ENCODE assay signal across 13 cellular contexts in genomic region chr4:109979932-109980717, GRCh38.
DNase-seq lines count a peak whose midpoint lies in the region; TF ChIP-seq lines count a peak whose summit lies in the region.
"Had no signal": no experiment of that assay in that cellular context is flagged by ENCODE, and none has a peak within 500 bp of the region (broad histone marks: within the 10 kb centered on the region; RNA-seq: fewer than 3 reads in every experiment).

No MANE protein-coding gene starts in this region.

- peak overlapping the region; percentile 91 for H3K27ac ChIP-seq in SJSA1
- no peak overlapping the region for H3K27ac ChIP-seq in MM.1S (ENCODE audit: low read length)
- no peak overlapping the region for H3K27ac ChIP-seq in thyroid gland
- H3K27ac ChIP-seq: sigmoid colon had no signal

- intact Hi-C loops in thyroid gland (cut with DNase I) = loop anchor here (5.0 kb wide), 1 partner anchor 558 kb away; no protein-coding TSS in a partner anchor

- H3K9me2 ChIP-seq in MM.1S (replicated peaks; ENCODE audit: insufficient read depth, low read length) = no peaks in the 10 kb centered on the region

- H4K20me1 ChIP-seq in MM.1S (ENCODE audit: insufficient read depth, low read length) = no peaks in the 10 kb centered on the region

- H3K36me3 ChIP-seq in SJSA1 = peaks cover 5% of the 10 kb centered on the region
- H3K36me3 ChIP-seq in MM.1S (replicated peaks; ENCODE audit: insufficient read depth, low read length) = no peaks in the 10 kb centered on the region
- no peaks in the 10 kb centered on the region for H3K36me3 ChIP-seq in thyroid gland
- H3K36me3 ChIP-seq: sigmoid colon had no signal

- no peak overlapping the region for H3K4me2 ChIP-seq in MM.1S (ENCODE audit: low read depth, low read length)

- no peak for TF ChIP-seq CTCF in fibroblast of pulmonary artery (IDR thresholded peaks at IDR 0.05; ENCODE audit: low read length, missing control alignments)
- TF ChIP-seq CTCF in MM.1S (IDR thresholded peaks at IDR 0.05; ENCODE audit: low read length) = no peak
- TF ChIP-seq CTCF in thyroid gland (IDR thresholded peaks at IDR 0.05) = no peak

- no peak overlapping the region for H2AFZ ChIP-seq in MM.1S (ENCODE audit: low read length)

- H3K9me3 ChIP-seq in SJSA1 (replicated peaks) = no peaks in the 10 kb centered on the region
- H3K9me3 ChIP-seq in MM.1S (replicated peaks; ENCODE audit: insufficient read depth, low read length) = no peaks in the 10 kb centered on the region
- no peaks in the 10 kb centered on the region for H3K9me3 ChIP-seq in thyroid gland
- H3K9me3 ChIP-seq: sigmoid colon had no signal

- DNase-seq in GM04504 (ENCODE audit: low read depth) = peak; percentile 59
- peak in 1 of 2 experiments; percentile 78 for DNase-seq in SJSA1 (ENCODE audit: low read depth in 1 of 2, low spot score in 2 of 2)
- peak; percentile 25 for DNase-seq in fibroblast of pulmonary artery (ENCODE audit: low read depth)
- peak; percentile 63 for DNase-seq in skeletal muscle cell (ENCODE audit: low read depth)
- DNase-seq in MM.1S = no peak
- no peak for DNase-seq in thyroid gland
- no peak for DNase-seq in NOMO-1 treated with DMSO at 0.1 percent for 48 hours (lab: John Stamatoyannopoulos, UW; ENCODE audit: unreplicated experiment)
- no peak for DNase-seq in stimulated activated CD8-positive, alpha-beta memory T cell treated with anti-CD3 and anti-CD28 coated beads, Interleukin-4, amount 100 ng/mL, for 48 hours
- DNase-seq: activated effector memory CD4-positive, alpha-beta T cell treated with Interleukin-2 at 50 U/mL for 16 hours; Calu3; naive thymus-derived CD8-positive, alpha-beta T cell; sigmoid colon; T-helper 17 cell had no signal

- H3K79me2 ChIP-seq in MM.1S (ENCODE audit: low read length) = no peaks in the 10 kb centered on the region

- peaks cover 29% of the 10 kb centered on the region for H3K4me1 ChIP-seq in SJSA1 (replicated peaks)
- H3K4me1 ChIP-seq in MM.1S (ENCODE audit: low read length) = no peaks in the 10 kb centered on the region
- H3K4me1 ChIP-seq in thyroid gland = no peaks in the 10 kb centered on the region
- H3K4me1 ChIP-seq: sigmoid colon had no signal

- no peaks in the 10 kb centered on the region for H3F3A ChIP-seq in MM.1S (ENCODE audit: insufficient read depth, low read length)

- H3K27me3 ChIP-seq in SJSA1 (replicated peaks) (no peaks in the 10 kb centered on the region), MM.1S (replicated peaks; ENCODE audit: insufficient read depth, low read length) (no peaks in the 10 kb centered on the region), thyroid gland (no peaks in the 10 kb centered on the region)
- H3K27me3 ChIP-seq: sigmoid colon had no signal

- no peak for TF ChIP-seq POLR2A in thyroid gland (IDR thresholded peaks at IDR 0.05)

- H3K9ac ChIP-seq in MM.1S (ENCODE audit: low read length) = no peak overlapping the region

- 77 to 86% methylated on average over 5 of the region's 5 CpGs for WGBS in thyroid gland, 2 donors

- peak overlapping the region; percentile 29 for H3K4me3 ChIP-seq in SJSA1
- H3K4me3 ChIP-seq in fibroblast of pulmonary artery (replicated peaks; ENCODE audit: low read depth, low read length) = no peak overlapping the region
- no peak overlapping the region for H3K4me3 ChIP-seq in skeletal muscle cell (ENCODE audit: low read depth, low read length)
- H3K4me3 ChIP-seq in MM.1S (ENCODE audit: low read length) = no peak overlapping the region
- H3K4me3 ChIP-seq in thyroid gland (replicated peaks in 1 of 3) = no peak overlapping the region
- H3K4me3 ChIP-seq: sigmoid colon had no signal

Comparison
In these comparisons a context has a peak if more than half of its experiments do, and no peak if none do; other contexts are left out.
1. DNase-seq: peak in GM04504 (single experiment), fibroblast of pulmonary artery (single experiment) and skeletal muscle cell (single experiment); none in MM.1S (single experiment), thyroid gland (0 of 2), NOMO-1 treated with DMSO at 0.1 percent for 48 hours (single experiment) and stimulated activated CD8-positive, alpha-beta memory T cell treated with anti-CD3 and anti-CD28 coated beads, Interleukin-4, amount 100 ng/mL, for 48 hours (single experiment).